27 cellular contexts compared by ENCODE assay signal in the genomic region with DNA sequence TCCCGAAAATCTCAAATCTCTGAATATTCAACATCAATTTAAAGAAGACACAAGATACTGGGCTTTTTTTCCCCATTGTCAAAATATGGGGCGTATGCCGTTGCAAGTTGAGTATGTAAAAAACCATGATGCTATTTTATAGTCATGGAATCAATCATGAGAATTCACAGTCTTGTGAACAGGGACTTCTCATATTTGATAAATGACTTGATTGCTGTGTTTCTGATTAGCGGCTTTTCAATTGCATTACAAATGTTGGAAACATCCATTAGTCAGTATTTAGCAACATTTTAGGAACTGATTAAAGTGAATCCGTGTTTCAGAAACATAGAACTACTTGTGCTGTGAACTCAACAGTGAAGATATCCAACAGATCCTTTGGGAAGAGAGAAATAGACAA.
"Had no signal": no experiment of that assay in that cellular context is flagged by ENCODE, and none has a peak within 500 bp of the region (broad histone marks: within the 10 kb centered on the region; RNA-seq: fewer than 3 reads in every experiment).

No MANE protein-coding gene starts in this region.

- H3K4me1 Mint-ChIP-seq: immature natural killer cell; stimulated activated memory B cell treated with anti-CD40 and anti-IgM and Interleukin-4, amounts not matched to agents 10 μg/mL and 1 μg/mL and 100 μg/mL, for 72 hours; stimulated activated naive CD8-positive, alpha-beta T cell treated with anti-CD3 and anti-CD28 coated beads, Interleukin-15, amount 100 ng/mL, for 72 hours had no signal

- DNase-seq: immature natural killer cell; kidney; left colon; left lung; lower lobe of right lung; midbrain; mucosa of descending colon; naive thymus-derived CD4-positive, alpha-beta T cell; ovary; right lobe of liver; stimulated activated CD4-positive, alpha-beta T cell treated with anti-CD3 and anti-CD28 coated beads, Interleukin-1b, Interleukin-23, amount 100 ng/mL, for 48 hours; stimulated activated CD4-positive, alpha-beta T cell treated with anti-CD3 and anti-CD28 coated beads, Interleukin-2, amount 100 ng/mL, for 48 hours; stimulated activated CD4-positive, alpha-beta T cell treated with anti-CD3 and anti-CD28 coated beads, Interleukin-4, amount 100 ng/mL, for 4 hours; stimulated activated CD8-positive, alpha-beta memory T cell treated with anti-CD3 and anti-CD28 coated beads, Interleukin-4, amount 100 ng/mL, for 48 hours; stimulated activated naive CD4-positive, alpha-beta T cell treated with Interleukin-2 at 50 U/mL for 16 hours; stimulated activated naive CD8-positive, alpha-beta T cell treated with anti-CD3 and anti-CD28 coated beads, Interleukin-15, amount 100 ng/mL, for 72 hours; substantia nigra; testis; thyroid gland; transverse colon; upper lobe of left lung had no signal

- H3K36me3 ChIP-seq: left lung, lower lobe of right lung, ovary, right atrium auricular region, right lobe of liver, thyroid gland, transverse colon, upper lobe of left lung, vagina had no signal

- H3K36me3 Mint-ChIP-seq: immature natural killer cell; natural killer cell treated with Interleukin-12 subunit alpha and Interleukin-12 subunit beta and Interleukin-15 and Interleukin-18, amount 100 ng/mL, for 72 hours; stimulated activated memory B cell treated with anti-CD40 and anti-IgM and Interleukin-4, amounts not matched to agents 10 μg/mL and 1 μg/mL and 100 μg/mL, for 72 hours had no signal

- ATAC-seq: left colon; left lung; lower lobe of right lung; mucosa of descending colon; naive thymus-derived CD4-positive, alpha-beta T cell; natural killer cell treated with Interleukin-12 subunit alpha and Interleukin-12 subunit beta and Interleukin-15 and Interleukin-18, amount 100 ng/mL, for 72 hours; right lobe of liver; stimulated activated memory B cell treated with anti-CD40 and anti-IgM and Interleukin-4, amounts not matched to agents 10 μg/mL and 1 μg/mL and 100 μg/mL, for 72 hours; stimulated activated naive CD8-positive, alpha-beta T cell treated with anti-CD3 and anti-CD28 coated beads, Interleukin-15, amount 100 ng/mL, for 72 hours had no signal

- H3K4me1 ChIP-seq: left lung, lower lobe of right lung, right atrium auricular region, right lobe of liver, testis, thyroid gland, transverse colon, upper lobe of left lung, vagina had no signal

- H3K4me2 ChIP-seq: smooth muscle cell had no signal

- H3K9me3 Mint-ChIP-seq: naive thymus-derived CD4-positive, alpha-beta T cell; natural killer cell treated with Interleukin-12 subunit alpha and Interleukin-12 subunit beta and Interleukin-15 and Interleukin-18, amount 100 ng/mL, for 72 hours; stimulated activated memory B cell treated with anti-CD40 and anti-IgM and Interleukin-4, amounts not matched to agents 10 μg/mL and 1 μg/mL and 100 μg/mL, for 72 hours; stimulated activated naive CD8-positive, alpha-beta T cell treated with anti-CD3 and anti-CD28 coated beads, Interleukin-15, amount 100 ng/mL, for 72 hours had no signal

- H3K27me3 ChIP-seq: ovary, right atrium auricular region, right lobe of liver, testis, thyroid gland, upper lobe of left lung, vagina had no signal

- H3K27ac ChIP-seq: left lung, lower lobe of right lung, ovary, right atrium auricular region, right lobe of liver, testis, thyroid gland, transverse colon, upper lobe of left lung, vagina had no signal

- H3K4me3 ChIP-seq: left lung, lower lobe of right lung, mucosa of descending colon, ovary, right atrium auricular region, right lobe of liver, smooth muscle cell, testis, thyroid gland, transverse colon, upper lobe of left lung, vagina had no signal

- H3K9me3 ChIP-seq: left lung, lower lobe of right lung, mucosa of descending colon, ovary, right atrium auricular region, right lobe of liver, testis, thyroid gland, transverse colon, upper lobe of left lung, vagina had no signal

- H3K27ac Mint-ChIP-seq: immature natural killer cell; naive thymus-derived CD4-positive, alpha-beta T cell; natural killer cell treated with Interleukin-12 subunit alpha and Interleukin-12 subunit beta and Interleukin-15 and Interleukin-18, amount 100 ng/mL, for 72 hours; progenitor cell of endocrine pancreas; stimulated activated memory B cell treated with anti-CD40 and anti-IgM and Interleukin-4, amounts not matched to agents 10 μg/mL and 1 μg/mL and 100 μg/mL, for 72 hours; stimulated activated naive CD8-positive, alpha-beta T cell treated with anti-CD3 and anti-CD28 coated beads, Interleukin-15, amount 100 ng/mL, for 72 hours had no signal

- H3K4me3 Mint-ChIP-seq: immature natural killer cell; naive thymus-derived CD4-positive, alpha-beta T cell; natural killer cell treated with Interleukin-12 subunit alpha and Interleukin-12 subunit beta and Interleukin-15 and Interleukin-18, amount 100 ng/mL, for 72 hours; stimulated activated memory B cell treated with anti-CD40 and anti-IgM and Interleukin-4, amounts not matched to agents 10 μg/mL and 1 μg/mL and 100 μg/mL, for 72 hours; stimulated activated naive CD8-positive, alpha-beta T cell treated with anti-CD3 and anti-CD28 coated beads, Interleukin-15, amount 100 ng/mL, for 72 hours had no signal
